ENCODE assay signal across 1 cellular context in the genomic region with DNA sequence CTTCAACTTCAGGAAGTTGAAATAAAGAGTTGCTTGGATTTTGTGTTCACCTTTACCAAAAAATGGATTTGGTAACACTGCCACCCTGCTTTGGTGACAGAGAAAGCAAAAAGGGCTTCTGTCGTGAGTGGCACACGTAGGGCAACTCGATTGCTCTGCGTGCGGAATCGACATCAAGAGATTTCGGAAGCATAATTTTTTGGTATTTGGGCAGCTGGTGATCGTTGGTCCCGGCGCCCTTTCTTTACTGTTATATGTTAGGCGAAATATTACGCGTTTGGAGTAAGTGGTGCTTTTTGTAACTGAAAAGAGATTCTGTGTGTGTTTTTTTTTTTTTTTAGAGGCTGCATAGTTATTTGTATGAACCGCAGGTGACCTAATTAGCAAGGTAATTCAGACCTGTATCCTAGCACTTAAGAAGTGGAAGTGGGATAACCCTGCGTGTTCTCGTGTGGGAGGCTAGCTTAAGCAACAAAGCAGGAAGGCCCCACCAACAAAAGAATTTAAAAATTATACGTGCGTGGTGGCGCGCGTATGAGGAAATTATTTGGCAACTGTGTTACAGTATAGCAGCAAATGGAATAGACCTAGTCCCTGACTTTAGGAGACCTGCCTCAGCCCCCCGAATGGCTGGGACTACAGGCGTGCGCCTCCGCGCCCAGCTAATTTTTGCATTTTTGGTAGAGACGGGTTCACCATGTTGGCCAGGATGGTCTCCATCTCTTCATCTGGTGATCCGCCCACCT.
TF ChIP-seq lines count a peak whose summit lies in the region.

Gene RNU11 (plus strand): TSS at position 108 of the 746 bp plus-strand sequence.

TF ChIP-seq in HEK293, 187 proteins besides CTCF, POLR2A, EP300 and RAD21 (continued from another document):
- TF ChIP-seq, protein P1, sequence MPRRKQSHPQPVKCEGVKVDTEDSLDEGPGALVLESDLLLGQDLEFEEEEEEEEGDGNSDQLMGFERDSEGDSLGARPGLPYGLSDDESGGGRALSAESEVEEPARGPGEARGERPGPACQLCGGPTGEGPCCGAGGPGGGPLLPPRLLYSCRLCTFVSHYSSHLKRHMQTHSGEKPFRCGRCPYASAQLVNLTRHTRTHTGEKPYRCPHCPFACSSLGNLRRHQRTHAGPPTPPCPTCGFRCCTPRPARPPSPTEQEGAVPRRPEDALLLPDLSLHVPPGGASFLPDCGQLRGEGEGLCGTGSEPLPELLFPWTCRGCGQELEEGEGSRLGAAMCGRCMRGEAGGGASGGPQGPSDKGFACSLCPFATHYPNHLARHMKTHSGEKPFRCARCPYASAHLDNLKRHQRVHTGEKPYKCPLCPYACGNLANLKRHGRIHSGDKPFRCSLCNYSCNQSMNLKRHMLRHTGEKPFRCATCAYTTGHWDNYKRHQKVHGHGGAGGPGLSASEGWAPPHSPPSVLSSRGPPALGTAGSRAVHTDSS (tag by site-specific recombination; IDR thresholded peaks at IDR 0.05) = no peak
- TF ChIP-seq ZNF449 (tag by site-specific recombination; IDR thresholded peaks at IDR 0.05) (peak; percentile 79), ZBTB26 (tag by site-specific recombination; optimal IDR thresholded peaks at IDR 0.05) (peak; percentile 48), ZNF768 (tag by site-specific recombination; IDR thresholded peaks at IDR 0.05) (peak; percentile 70; the same call in 1 of the 2 replicates), ZNF561 (tag by site-specific recombination; IDR thresholded peaks at IDR 0.05; ENCODE audit: borderline replicate concordance) (peak; percentile 86), PRDM10 (tag by site-specific recombination; IDR thresholded peaks at IDR 0.05) (peak; percentile 83), ZNF350 (tag by site-specific recombination; IDR thresholded peaks at IDR 0.05) (no peak), KLF10 (tag by site-specific recombination; IDR thresholded peaks at IDR 0.05) (peak; percentile 96), ZNF324 (tag by site-specific recombination; IDR thresholded peaks at IDR 0.05) (peak; percentile 92), KLF8 (tag by site-specific recombination; IDR thresholded peaks at IDR 0.05) (peak; percentile 94), ZNF639 (tag by site-specific recombination; IDR thresholded peaks at IDR 0.05) (peak; percentile 97), KLF7 (tag by site-specific recombination; IDR thresholded peaks at IDR 0.05; ENCODE audit: borderline replicate concordance) (peak; percentile 92), PRDM4 (tag by site-specific recombination; IDR thresholded peaks at IDR 0.05) (peak; percentile 79), ZNF239 (tag by site-specific recombination; IDR thresholded peaks at IDR 0.05) (peak; percentile 78)
TF ChIP-seq in HEK293: peak in this region for 114.
